ENCODE assay signal across 6 cellular contexts in genomic region chr1:242459740-242460139, GRCh38.
DNase-seq lines count a peak whose midpoint lies in the region; TF ChIP-seq lines count a peak whose summit lies in the region.
"Not testable (repeated sequence)": the region's sequence is repeated elsewhere in the genome, so short reads cannot be mapped to it uniquely, and the experiment has no call there.

No MANE protein-coding gene starts in this region.

- not testable (repeated sequence) for H4K8ac ChIP-seq in trophoblast cell (ENCODE audit: low read depth, low read length)

- H2BK120ac ChIP-seq in trophoblast cell (ENCODE audit: insufficient read depth, low read length, poor library complexity): not testable (repeated sequence)

- H3K4me3 ChIP-seq in LNCaP clone FGC (ENCODE audit: low read depth, low read length); esophagus muscularis mucosa; trophoblast cell (ENCODE audit: low read depth, low read length): not testable (repeated sequence)

- not testable (repeated sequence) for H2BK12ac ChIP-seq in trophoblast cell (ENCODE audit: low read length)

- H3K9me3 ChIP-seq in esophagus muscularis mucosa; trophoblast cell (ENCODE audit: insufficient read depth, low read depth, low read length): not testable (repeated sequence)

- 83% methylated on average over 5 of the region's 5 CpGs for WGBS in esophagus muscularis mucosa
- no CpG with 5 or more reads among the region's 5 CpGs for WGBS in trophoblast cell (ENCODE audit: extremely low coverage, insufficient coverage, insufficient read length)

- not testable (repeated sequence) for H3K9me3 Mint-ChIP-seq in type B pancreatic cell

- not testable (repeated sequence) for H2AK5ac ChIP-seq in trophoblast cell (ENCODE audit: low read length)

- H3K27me3 ChIP-seq in esophagus muscularis mucosa: peaks cover 0 to 18% (median 0%) of the 10 kb centered on the region in 4 donors
- not testable (repeated sequence) for H3K27me3 ChIP-seq in trophoblast cell (ENCODE audit: insufficient read depth, low read length)

- TF ChIP-seq CTCF in LNCaP clone FGC (IDR thresholded peaks at IDR 0.05; ENCODE audit: control insufficient read depth, extremely low read depth, insufficient read depth); esophagus muscularis mucosa (IDR thresholded peaks at IDR 0.05); type B pancreatic cell (conservative IDR thresholded peaks at IDR 0.05): not testable (repeated sequence)

- DNase-seq in HT-29 (ENCODE audit: low spot score) (peak; percentile 6), LNCaP clone FGC (ENCODE audit: low read depth) (peak; percentile 27), esophagus muscularis mucosa (ENCODE audit: extremely low spot score) (peak; percentile 17), islet precursor cell (peak; percentile 74), trophoblast cell (peak in 1 of 2 donors; percentile 61)
- DNase-seq in type B pancreatic cell (ENCODE audit: extremely low spot score, unreplicated experiment): not testable (repeated sequence)

- TF ChIP-seq POLR2A in esophagus muscularis mucosa (IDR thresholded peaks at IDR 0.05; ENCODE audit: low read depth): not testable (repeated sequence)

- H3K36me3 Mint-ChIP-seq in type B pancreatic cell: not testable (repeated sequence)

- H2BK5ac ChIP-seq in trophoblast cell (ENCODE audit: low read depth, low read length, poor library complexity): peak overlapping the region; percentile 47

- H3K23ac ChIP-seq in trophoblast cell (ENCODE audit: low read length): not testable (repeated sequence)

- peak overlapping the region; percentile 21 for H3K27ac Mint-ChIP-seq in type B pancreatic cell

- H3K4ac ChIP-seq in trophoblast cell (ENCODE audit: low read depth, low read length): not testable (repeated sequence)

- intact Hi-C loops in esophagus muscularis mucosa (cut with DNase I): not testable (repeated sequence)

- H3K36me3 ChIP-seq in esophagus muscularis mucosa; trophoblast cell (ENCODE audit: control insufficient read depth in 1 of 2, insufficient read depth in 2 of 2, low read length in 2 of 2): not testable (repeated sequence)

- H3K18ac ChIP-seq in trophoblast cell (ENCODE audit: low read length): not testable (repeated sequence)

- not testable (repeated sequence) for TF ChIP-seq EP300 in esophagus muscularis mucosa (IDR thresholded peaks at IDR 0.05)

- H3K79me2 ChIP-seq in trophoblast cell (ENCODE audit: control insufficient read depth, insufficient read depth, low read length, poor library complexity): not testable (repeated sequence)

- H4K91ac ChIP-seq in trophoblast cell (ENCODE audit: low read depth, low read length): not testable (repeated sequence)

- H3K14ac ChIP-seq in trophoblast cell (ENCODE audit: low read length): not testable (repeated sequence)

- not testable (repeated sequence) for H3K27me3 Mint-ChIP-seq in type B pancreatic cell

- H4K12ac ChIP-seq in trophoblast cell (ENCODE audit: low read depth, low read length): not testable (repeated sequence)

- H3K4me3 Mint-ChIP-seq in type B pancreatic cell: peak overlapping the region; percentile 35

- not testable (repeated sequence) for H3K9ac ChIP-seq in trophoblast cell (ENCODE audit: low read length)

- H3K4me1 ChIP-seq in esophagus muscularis mucosa; trophoblast cell (ENCODE audit: control insufficient read depth in 1 of 2, insufficient read depth in 2 of 2, low read length in 2 of 2): not testable (repeated sequence)

- peak overlapping the region; percentile 36 for H3K4me2 ChIP-seq in trophoblast cell (ENCODE audit: low read length)

- H2AFZ ChIP-seq in trophoblast cell (ENCODE audit: insufficient read depth, low read length, poor library complexity): not testable (repeated sequence)

- H3K4me1 Mint-ChIP-seq in type B pancreatic cell (ENCODE audit: unreplicated experiment): peaks cover 16% of the 10 kb centered on the region

- H3K27ac ChIP-seq in esophagus muscularis mucosa (replicated peaks in 1 of 4): not testable (repeated sequence)
- peak overlapping the region; percentile 24 for H3K27ac ChIP-seq in trophoblast cell (ENCODE audit: low read depth, low read length)

- H3K79me1 ChIP-seq in trophoblast cell (ENCODE audit: low read length): not testable (repeated sequence)
